In the genomic region with DNA sequence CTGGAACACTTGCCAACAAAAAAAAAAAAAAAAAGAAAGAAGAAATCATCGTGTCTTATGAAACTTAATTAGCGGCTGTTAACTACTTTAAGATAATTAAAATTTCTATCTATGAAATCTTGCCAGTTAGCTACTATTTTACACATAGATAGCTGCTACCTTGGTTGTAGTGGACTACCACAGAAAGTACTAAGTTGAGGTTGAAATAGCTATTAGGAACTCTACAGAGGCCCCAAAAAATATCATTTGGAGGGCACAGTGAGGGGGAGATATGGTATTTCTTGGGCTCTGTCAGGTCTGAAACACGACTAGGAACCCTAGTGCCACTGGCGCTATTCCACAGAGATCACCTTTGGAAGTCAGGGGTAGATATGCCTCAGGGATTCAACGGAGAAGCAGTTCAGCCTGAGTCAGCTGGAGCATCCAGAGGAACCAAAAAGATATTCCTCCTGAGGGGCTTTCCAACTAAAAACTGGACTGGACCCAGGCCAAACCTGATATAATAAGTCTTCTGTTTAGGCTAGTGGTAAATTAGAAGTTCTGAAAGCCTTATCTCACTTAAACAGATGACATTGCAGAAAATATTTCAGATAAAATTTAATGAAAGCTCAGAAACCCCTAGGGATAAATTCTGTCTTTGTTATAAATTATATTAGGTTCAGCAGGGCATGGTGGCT, we compare ENCODE assay signal across 1 cellular context.
A peak's percentile ranks its signal among the peaks of the same experiment; 100 is the strongest.
TF ChIP-seq lines count a peak whose summit lies in the region.

No MANE protein-coding gene starts in this region.

TF ChIP-seq in K562, 482 proteins besides CTCF, POLR2A, EP300 and RAD21:
- TF ChIP-seq, protein P1, sequence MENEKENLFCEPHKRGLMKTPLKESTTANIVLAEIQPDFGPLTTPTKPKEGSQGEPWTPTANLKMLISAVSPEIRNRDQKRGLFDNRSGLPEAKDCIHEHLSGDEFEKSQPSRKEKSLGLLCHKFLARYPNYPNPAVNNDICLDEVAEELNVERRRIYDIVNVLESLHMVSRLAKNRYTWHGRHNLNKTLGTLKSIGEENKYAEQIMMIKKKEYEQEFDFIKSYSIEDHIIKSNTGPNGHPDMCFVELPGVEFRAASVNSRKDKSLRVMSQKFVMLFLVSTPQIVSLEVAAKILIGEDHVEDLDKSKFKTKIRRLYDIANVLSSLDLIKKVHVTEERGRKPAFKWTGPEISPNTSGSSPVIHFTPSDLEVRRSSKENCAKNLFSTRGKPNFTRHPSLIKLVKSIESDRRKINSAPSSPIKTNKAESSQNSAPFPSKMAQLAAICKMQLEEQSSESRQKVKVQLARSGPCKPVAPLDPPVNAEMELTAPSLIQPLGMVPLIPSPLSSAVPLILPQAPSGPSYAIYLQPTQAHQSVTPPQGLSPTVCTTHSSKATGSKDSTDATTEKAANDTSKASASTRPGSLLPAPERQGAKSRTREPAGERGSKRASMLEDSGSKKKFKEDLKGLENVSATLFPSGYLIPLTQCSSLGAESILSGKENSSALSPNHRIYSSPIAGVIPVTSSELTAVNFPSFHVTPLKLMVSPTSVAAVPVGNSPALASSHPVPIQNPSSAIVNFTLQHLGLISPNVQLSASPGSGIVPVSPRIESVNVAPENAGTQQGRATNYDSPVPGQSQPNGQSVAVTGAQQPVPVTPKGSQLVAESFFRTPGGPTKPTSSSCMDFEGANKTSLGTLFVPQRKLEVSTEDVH (IDR thresholded peaks at IDR 0.05; ENCODE audit: low read depth, partially characterized antibody): no peak
- no peak for TF ChIP-seq HDAC1 (IDR thresholded peaks at IDR 0.05)
- TF ChIP-seq MAFG (tag; conservative IDR thresholded peaks at IDR 0.05): peak; percentile 55; the same call in 1 of the 2 replicates
